ENCODE assay signal across 26 cellular contexts in genomic region chr15:34361278-34361677, GRCh38. TPM values are rescaled to one million over a fixed set of nuclear protein-coding genes. Genes with fewer than 3 reads are reported as not detected.
A peak's percentile ranks its signal among the peaks of the same experiment; 100 is the strongest.
DNase-seq lines count a peak whose midpoint lies in the region; ATAC-seq and TF ChIP-seq lines count a peak whose summit lies in the region.
"Had no signal": no experiment of that assay in that cellular context is flagged by ENCODE, and none has a peak within 500 bp of the region (broad histone marks: within the 10 kb centered on the region; RNA-seq: fewer than 3 reads in every experiment).

No MANE protein-coding gene starts in this region.

- H3K9me3 Mint-ChIP-seq in Caco-2 (ENCODE audit: unreplicated experiment): no peaks in the 10 kb centered on the region
- H3K9me3 Mint-ChIP-seq: CD8-positive, alpha-beta T cell; H9; HFFc6 had no signal

- POLR2A ChIA-PET in Caco-2 (lab: Charles Lee): no interaction called here

- DNase-seq in Caco-2: no peak
- DNase-seq in T-helper 17 cell: no peak
- no peak for DNase-seq in stomach
- DNase-seq in amniotic stem cell (lab: John Stamatoyannopoulos, UW): no peak
- no peak for DNase-seq in NCI-H1092 (lab: John Stamatoyannopoulos, UW)
- DNase-seq: AML-193; C1 segment of cervical spinal cord; Calu3; CD8-positive, alpha-beta T cell; DMS153; H9; HFFc6; KBM-7; NCI-H1105 treated with DMSO at 0.1 percent for 48 hours; NCI-H2029 treated with DMSO at 0.1 percent for 48 hours; NCI-H226; NCI-H524; NCI-H774; Right ventricle myocardium superior had no signal

- no peak for TF ChIP-seq EP300 in stomach (IDR thresholded peaks at IDR 0.05)

- H3K9ac ChIP-seq in mucosa of stomach (ENCODE audit: low read length): peak overlapping the region; percentile 77

- CTCF ChIA-PET in Caco-2 (lab: Charles Lee): no interaction called here

- ATAC-seq in T-helper 17 cell: no peak
- ATAC-seq in HG02852 (IDR thresholded peaks at IDR 0.05; ENCODE audit: unreplicated experiment): no peak
- ATAC-seq: CD8-positive, alpha-beta T cell had no signal

- H3K4me3 ChIP-seq in Caco-2 (ENCODE audit: low read depth, low read length) (no peak overlapping the region), mucosa of stomach (ENCODE audit: low read length) (no peak overlapping the region), stomach (no peak overlapping the region)

- H3K27me3 Mint-ChIP-seq in Caco-2 (ENCODE audit: insufficient read depth, unreplicated experiment): no peaks in the 10 kb centered on the region
- no peaks in the 10 kb centered on the region for H3K27me3 Mint-ChIP-seq in T-helper 17 cell

- BruUV-seq in Caco-2 (replicated peaks; lab: Mats Ljungman, UMichigan): no TSS peak

- H3K4me1 Mint-ChIP-seq in Caco-2 (ENCODE audit: low read depth, unreplicated experiment): peaks cover 22% of the 10 kb centered on the region
- H3K4me1 Mint-ChIP-seq in T-helper 17 cell: peaks cover 22% of the 10 kb centered on the region

- TF ChIP-seq CTCF in Caco-2 (IDR thresholded peaks at IDR 0.05; ENCODE audit: insufficient read depth in 1 of 2, low read depth in 1 of 2, low read length in 1 of 2, severe bottlenecking in 1 of 2, unreplicated experiment in 1 of 2) (no peak), stomach (IDR thresholded peaks at IDR 0.05) (no peak)

- H3K4me3 Mint-ChIP-seq in Caco-2 (ENCODE audit: unreplicated experiment) (no peak overlapping the region), T-helper 17 cell (no peak overlapping the region)
- H3K4me3 Mint-ChIP-seq: CD8-positive, alpha-beta T cell; H9; HFFc6 had no signal

- H3K36me3 ChIP-seq in Caco-2 (ENCODE audit: control insufficient read depth, insufficient read depth, low read length) (0 out of 2 replicates have a peak, but pooled peaks cover 2% of the 10 kb centered on the region), mucosa of stomach (ENCODE audit: control insufficient read depth, insufficient read depth, low read length) (peaks cover 31% of the 10 kb centered on the region), stomach (peaks cover 15 to 79% (median 74%) of the 10 kb centered on the region in 4 donors)

- TF ChIP-seq POLR2A in stomach (IDR thresholded peaks at IDR 0.05): no peak

- H3K36me3 Mint-ChIP-seq in Caco-2 (ENCODE audit: insufficient read depth, unreplicated experiment) (peaks cover 30% of the 10 kb centered on the region), T-helper 17 cell (ENCODE audit: low read depth) (peaks cover 6% of the 10 kb centered on the region)

- intact Hi-C loops in Caco-2 (cut with micrococcal nuclease; ENCODE audit: unreplicated experiment): no loop called here
- intact Hi-C loops in stomach (cut with DNase I; ENCODE audit: low total_unique reads): loop anchor here (10.0 kb wide), 1 partner anchor 116 kb away; no protein-coding TSS in a partner anchor

- H3K27ac Mint-ChIP-seq in Caco-2 (ENCODE audit: unreplicated experiment): peak overlapping the region; percentile 65
- H3K27ac Mint-ChIP-seq in T-helper 17 cell: peak overlapping the region; percentile 24
- H3K27ac Mint-ChIP-seq: CD8-positive, alpha-beta T cell; H9; HFFc6 had no signal

- H3K4me1 ChIP-seq in Caco-2 (peaks cover 22% of the 10 kb centered on the region), mucosa of stomach (ENCODE audit: control insufficient read depth, insufficient read depth, low read length) (peaks cover 70% of the 10 kb centered on the region), stomach (peaks cover 13 to 52% (median 18%) of the 10 kb centered on the region in 4 donors)

- no peaks in the 10 kb centered on the region for H3K27me3 ChIP-seq in Caco-2 (replicated peaks; ENCODE audit: control insufficient read depth, insufficient read depth, low read length)
- H3K27me3 ChIP-seq in mucosa of stomach (ENCODE audit: control insufficient read depth, insufficient read depth, low read length): no peaks in the 10 kb centered on the region
- H3K27me3 ChIP-seq in stomach: no peaks in the 10 kb centered on the region

- H3K27ac ChIP-seq in stomach: peak overlapping the region in 3 of 5 donors; percentile 47 to 83 (median 79)

- 84 to 96% (median 91%) methylated on average over 7 of the region's 7 CpGs for WGBS in stomach, 5 donors

- H3K9me3 ChIP-seq in Caco-2: no peaks in the 10 kb centered on the region
- no peaks in the 10 kb centered on the region for H3K9me3 ChIP-seq in T-helper 17 cell (ENCODE audit: control insufficient read depth, low read length, poor library complexity, severe bottlenecking)
- H3K9me3 ChIP-seq in mucosa of stomach (ENCODE audit: control insufficient read depth, low read length): no peaks in the 10 kb centered on the region
- H3K9me3 ChIP-seq in stomach: no peaks in the 10 kb centered on the region

RNA-seq across cellular contexts. Expression of gene LPCAT4, which starts 5.7 kb away (rescaled TPM):
- total RNA-seq in Caco-2 (2022): 35.3 and 37.9 TPM in 2 replicates
- 10 to 100 TPM; 93.2 to 99.0 TPM for total RNA-seq in T-helper 17 cell
- total RNA-seq in stomach: 100 to 1,000 TPM in 3 of 5 donors, 10 to 100 TPM in 2; 26.1 to 206 (median 118) TPM
- polyA plus RNA-seq in stomach: 10 to 100 TPM; 11.6 to 62.5 (median 17.6) TPM

RNA-seq across cellular contexts. Expression of gene NUTM1, which starts 18.2 kb away (rescaled TPM):
- total RNA-seq in Caco-2 (2022) (not detected in 2 replicates), T-helper 17 cell (not detected), stomach (not detected)
- polyA plus RNA-seq in stomach: under 1 TPM in 1 of 3 donors, not detected in 2; 0.15 TPM
- total RNA-seq: A172; Calu3; CD8-positive, alpha-beta T cell; G401; HFFc6; HT1080; Right ventricle myocardium superior; SK-MEL-5 had no signal
- polyA plus RNA-seq: AG04450 had no signal

RNA-seq across cellular contexts. Expression of gene NOP10, which starts 18.3 kb away (rescaled TPM):
- total RNA-seq in Caco-2 (2022) (171 and 175 TPM in 2 replicates), T-helper 17 cell (10 to 100 TPM; 40.8 to 52.8 TPM), stomach (100 to 1,000 TPM in 3 of 5 donors, 10 to 100 TPM in 1, 1 to 10 TPM in 1; 2.9 to 388 (median 118) TPM)
- polyA plus RNA-seq in stomach: 100 to 1,000 TPM; 268 to 327 (median 313) TPM

RNA-seq across cellular contexts. Expression of gene SLC12A6, which starts 23.7 kb away (rescaled TPM):
- 8.9 and 12.6 TPM in 2 replicates for total RNA-seq in Caco-2 (2022)
- total RNA-seq in T-helper 17 cell: 10 to 100 TPM; 57.9 to 69.2 TPM
- total RNA-seq in stomach: 10 to 100 TPM in 4 of 5 donors, 1 to 10 TPM in 1; 7.5 to 63.6 (median 22.8) TPM
- 1 to 10 TPM; 1.4 to 6.0 (median 1.7) TPM for polyA plus RNA-seq in stomach
